ENCODE assay signal across 19 cellular contexts in genomic region chr12:109558374-109559199, GRCh38. TPM values are rescaled to one million over a fixed set of nuclear protein-coding genes. Genes with fewer than 3 reads are reported as not detected.
DNase-seq lines count a peak whose midpoint lies in the region; ATAC-seq, FAIRE-seq and TF ChIP-seq lines count a peak whose summit lies in the region.
"Had no signal": no experiment of that assay in that cellular context is flagged by ENCODE, and none has a peak within 500 bp of the region (broad histone marks: within the 10 kb centered on the region; RNA-seq: fewer than 3 reads in every experiment).

No MANE protein-coding gene starts in this region.

- no peaks in the 10 kb centered on the region for H3K9me2 ChIP-seq in PC-9 (ENCODE audit: insufficient read depth)

- H2BK120ac ChIP-seq in H1 (replicated peaks; ENCODE audit: low read depth, low read length): no peak overlapping the region

- H3K4me1 Mint-ChIP-seq in neural progenitor cell: peaks cover 26% of the 10 kb centered on the region
- H3K4me1 Mint-ChIP-seq in activated T-cell treated with anti-CD3 and anti-CD28 coated beads, Interleukin-2, amount 50 U/mL, for 4 hours (ENCODE audit: low read depth): no peaks in the 10 kb centered on the region

- no peak for ATAC-seq in activated T-cell treated with anti-CD3 and anti-CD28 coated beads, Interleukin-2, amount 50 U/mL, for 4 hours
- ATAC-seq: PC-3 had no signal

- no peak overlapping the region for H2BK15ac ChIP-seq in H1 (ENCODE audit: low read length)

- no peak for TF ChIP-seq EP300 in H1 (IDR thresholded peaks at IDR 0.05; ENCODE audit: borderline replicate concordance in 1 of 2, low read depth in 2 of 2, low read length in 2 of 2)

- no peak overlapping the region for H2AK5ac ChIP-seq in H1 (ENCODE audit: low read depth, low read length)

- H3K4me1 ChIP-seq in BLaER1 (peaks cover 29% of the 10 kb centered on the region), NT2/D1 (ENCODE audit: insufficient read depth, insufficient read length) (peaks cover 3% of the 10 kb centered on the region), H1 (replicated peaks in 1 of 4; ENCODE audit: control insufficient read depth in 3 of 4, insufficient read depth in 4 of 4, low read length in 3 of 4) (peaks cover 0 to 4% (median 0%) of the 10 kb centered on the region in 4 experiments; a peak in 2 of 7 replicates), neural progenitor cell (no peaks in the 10 kb centered on the region), PC-9 (replicated peaks; ENCODE audit: insufficient read depth) (0 out of 2 replicates have a peak, but pooled peaks cover 3% of the 10 kb centered on the region)

- no peak for FAIRE-seq in H1 (lab: Jason Lieb, UNC)
- FAIRE-seq: A204.1 had no signal

- H3K36me3 ChIP-seq in BLaER1: peaks cover 53% of the 10 kb centered on the region
- H3K36me3 ChIP-seq in NT2/D1 (ENCODE audit: insufficient read depth, insufficient read length, low read length): peaks cover 47% of the 10 kb centered on the region
- H3K36me3 ChIP-seq in H1 (ENCODE audit: control insufficient read depth in 2 of 4, insufficient read depth in 4 of 4, low read length in 3 of 4): peaks cover 0 to 13% (median 0%) of the 10 kb centered on the region in 4 experiments; a peak in 4 of 8 replicates
- H3K36me3 ChIP-seq in neural progenitor cell: no peaks in the 10 kb centered on the region
- 0 out of 2 replicates have a peak, but pooled peaks cover 4% of the 10 kb centered on the region for H3K36me3 ChIP-seq in PC-9 (ENCODE audit: low read depth)

- no peak for TF ChIP-seq RAD21 in H1 (IDR thresholded peaks at IDR 0.05 in 1 of 2, conservative IDR thresholded peaks at IDR 0.05 in 1 of 2; ENCODE audit: low read depth in 2 of 2, low read length in 2 of 2)

- DNase-seq in NT2/D1 (ENCODE audit: low read depth, low spot score) (no peak), H1 (ENCODE audit: low read depth in 1 of 2, low spot score in 2 of 2) (no peak), neural progenitor cell (ENCODE audit: low spot score) (no peak), PC-9 (no peak), nucleus accumbens (lab: John Stamatoyannopoulos, UW) (no peak)
- DNase-seq in activated T-cell treated with anti-CD3 and anti-CD28 coated beads, Interleukin-2, amount 50 U/mL, for 4 hours: no peak
- DNase-seq: GF-D8, MM.1S, NCI-H1048, NCI-H1417 treated with DMSO at 0.1 percent for 48 hours, NCI-H187, NCI-H446, NCI-H526 treated with DMSO at 0.1 percent for 48 hours, PC-3, SHP77 treated with DMSO at 0.1 percent for 48 hours had no signal

- no peak overlapping the region for H2BK20ac ChIP-seq in H1 (ENCODE audit: low read length)

- no peaks in the 10 kb centered on the region for H3K79me1 ChIP-seq in H1 (ENCODE audit: low read depth, low read length)

- H3K27ac ChIP-seq in BLaER1 (peak overlapping the region; percentile 30; the same call in 1 of the 2 replicates), H1 (ENCODE audit: low read depth, low read length) (no peak overlapping the region), neural progenitor cell (no peak overlapping the region), PC-9 (no peak overlapping the region)
- H3K27ac ChIP-seq: RWPE1, SK-N-MC had no signal

- H2AFZ ChIP-seq in H1 (ENCODE audit: low read length) (no peak overlapping the region), neural progenitor cell (replicated peaks) (no peak overlapping the region), PC-9 (no peak overlapping the region)

- H3F3A ChIP-seq in neural progenitor cell (ENCODE audit: low read depth): no peaks in the 10 kb centered on the region
- H3F3A ChIP-seq in PC-9 (ENCODE audit: insufficient read depth, low read depth): no peaks in the 10 kb centered on the region

- no peak for TF ChIP-seq CTCF in H1 (IDR thresholded peaks at IDR 0.05; ENCODE audit: control extremely low read depth in 1 of 3, insufficient read depth in 1 of 3, low read depth in 1 of 3, low read length in 3 of 3)
- no peak for TF ChIP-seq CTCF in neural progenitor cell (IDR thresholded peaks at IDR 0.05)
- TF ChIP-seq CTCF in PC-9 (conservative IDR thresholded peaks at IDR 0.05): no peak

- peak overlapping the region; percentile 41; the same call in 1 of the 2 replicates for H3K9ac ChIP-seq in BLaER1
- peak overlapping the region; percentile 6 for H3K9ac ChIP-seq in NT2/D1 (ENCODE audit: insufficient read length, low read depth)
- H3K9ac ChIP-seq in H1 (replicated peaks in 1 of 4; ENCODE audit: extremely low read depth in 1 of 4, low read depth in 3 of 4, low read length in 3 of 4): no peak overlapping the region
- no peak overlapping the region for H3K9ac ChIP-seq in neural progenitor cell

- POLR2A ChIA-PET in H1 (lab: Charles Lee; ENCODE audit: partially characterized antibody) (interaction anchor here (0.7 kb wide), 1 partner anchor 9 kb away, joined by 3 read pairs; no protein-coding TSS in a partner anchor), PC-9 (lab: Charles Lee; ENCODE audit: unreplicated experiment) (no interaction called here)

- intact Hi-C loops in PC-9 (cut with micrococcal nuclease; ENCODE audit: unreplicated experiment): no loop called here

- CTCF ChIA-PET in H1 (lab: Charles Lee; ENCODE audit: partially characterized antibody) (interaction anchor here (0.8 to 0.9 kb wide), 3 partner anchors 97 to 125 kb away, joined by 3 to 4 read pairs (median 3); no protein-coding TSS in a partner anchor), PC-9 (lab: Charles Lee) (no interaction called here)

- no peak overlapping the region for H3K4ac ChIP-seq in H1 (replicated peaks; ENCODE audit: insufficient read length, low read depth, low read length)

- peak overlapping the region; percentile 94 for H3K27ac Mint-ChIP-seq in neural progenitor cell

- no peaks in the 10 kb centered on the region for H4K20me1 ChIP-seq in BLaER1
- H4K20me1 ChIP-seq in H1 (replicated peaks in 1 of 2; ENCODE audit: control insufficient read depth in 1 of 2, insufficient read depth in 2 of 2, low read length in 2 of 2): no peaks in the 10 kb centered on the region
- no peaks in the 10 kb centered on the region for H4K20me1 ChIP-seq in neural progenitor cell (ENCODE audit: low read depth)
- no peaks in the 10 kb centered on the region for H4K20me1 ChIP-seq in PC-9 (ENCODE audit: insufficient read depth)

- no peak overlapping the region for H3K14ac ChIP-seq in H1 (ENCODE audit: insufficient read length)

- H4K8ac ChIP-seq in H1 (ENCODE audit: extremely low read depth, insufficient read depth, low read length): no peak overlapping the region; the same call in none of the 2 replicates

- no peak for TF ChIP-seq POLR2A in H1 (IDR thresholded peaks at IDR 0.05; ENCODE audit: control extremely low read depth in 1 of 2, low read depth in 2 of 2, low read length in 2 of 2)

- H4K91ac ChIP-seq in H1 (replicated peaks; ENCODE audit: insufficient read length, low read length): no peak overlapping the region

- H3K4me3 ChIP-seq in BLaER1 (no peak overlapping the region), NT2/D1 (ENCODE audit: insufficient read length, low read depth) (no peak overlapping the region), H1 (ENCODE audit: extremely low read depth in 1 of 4, insufficient read depth in 2 of 4, low read depth in 3 of 4, low read length in 4 of 4) (no peak overlapping the region), neural progenitor cell (no peak overlapping the region), PC-9 (no peak overlapping the region)
- H3K4me3 ChIP-seq: SK-N-MC had no signal

- H3K23me2 ChIP-seq in H1 (ENCODE audit: low read depth, low read length): no peaks in the 10 kb centered on the region

- H3K79me2 ChIP-seq in H1 (ENCODE audit: control insufficient read depth in 1 of 2, insufficient read depth in 2 of 2, low read length in 2 of 2): no peaks in the 10 kb centered on the region
- no peaks in the 10 kb centered on the region for H3K79me2 ChIP-seq in neural progenitor cell (ENCODE audit: low read depth)
- no peaks in the 10 kb centered on the region for H3K79me2 ChIP-seq in PC-9 (ENCODE audit: low read depth)

- no peaks in the 10 kb centered on the region for H3K9me3 Mint-ChIP-seq in neural progenitor cell
- no peaks in the 10 kb centered on the region for H3K9me3 Mint-ChIP-seq in activated T-cell treated with anti-CD3 and anti-CD28 coated beads, Interleukin-2, amount 50 U/mL, for 4 hours

- 85% methylated on average over 24 of the region's 25 CpGs; no CpG with 5 or more reads in 1 of the 2 experiments for WGBS in H1 (ENCODE audit: extremely low coverage in 1 of 2, insufficient coverage in 1 of 2, insufficient read length in 1 of 2, insufficient replicate concordance in 2 of 2, low coverage in 1 of 2, low lambda C conversion rate in 2 of 2, missing lambda C conversion rate in 1 of 2), 2 experiments

- H3K23ac ChIP-seq in H1 (ENCODE audit: insufficient read length): no peak overlapping the region

- 0 out of 2 replicates have a peak overlapping the region, but pooled peaks have one; percentile 27 for H2BK12ac ChIP-seq in H1 (ENCODE audit: low read depth, low read length)

- no peak overlapping the region for H2BK5ac ChIP-seq in H1 (ENCODE audit: low read depth, low read length)

- H3K4me2 ChIP-seq in BLaER1 (peak overlapping the region; percentile 40), H1 (ENCODE audit: insufficient read depth in 1 of 2, low read depth in 2 of 2, low read length in 2 of 2) (no peak overlapping the region), neural progenitor cell (no peak overlapping the region), PC-9 (no peak overlapping the region)

- BruUV-seq in PC-9 (replicated peaks; lab: Mats Ljungman, UMichigan): no TSS peak

- H3K56ac ChIP-seq in H1 (replicated peaks; ENCODE audit: insufficient read length, low read depth, low read length): no peak overlapping the region

- H4K5ac ChIP-seq in H1 (ENCODE audit: insufficient read length, low read depth, low read length): no peak overlapping the region

- H3K27me3 ChIP-seq in BLaER1 (no peaks in the 10 kb centered on the region), NT2/D1 (ENCODE audit: insufficient read depth, insufficient read length) (no peaks in the 10 kb centered on the region), H1 (replicated peaks in 1 of 4; ENCODE audit: control insufficient read depth in 3 of 4, extremely low read depth in 1 of 4, insufficient read depth in 3 of 4, low read length in 3 of 4) (no peaks in the 10 kb centered on the region; a peak in 1 of 7 replicates), neural progenitor cell (no peaks in the 10 kb centered on the region), PC-9 (ENCODE audit: insufficient read depth, low read depth) (no peaks in the 10 kb centered on the region)

- no peak overlapping the region for H3K4me3 Mint-ChIP-seq in neural progenitor cell
- no peak overlapping the region for H3K4me3 Mint-ChIP-seq in activated T-cell treated with anti-CD3 and anti-CD28 coated beads, Interleukin-2, amount 50 U/mL, for 4 hours

- H3K27me3 Mint-ChIP-seq in neural progenitor cell (ENCODE audit: insufficient read depth, low read depth): peaks cover 10% of the 10 kb centered on the region
- no peaks in the 10 kb centered on the region for H3K27me3 Mint-ChIP-seq in activated T-cell treated with anti-CD3 and anti-CD28 coated beads, Interleukin-2, amount 50 U/mL, for 4 hours (ENCODE audit: low read depth)

- H3K18ac ChIP-seq in H1 (ENCODE audit: extremely low read depth, low read length): no peak overlapping the region

- H3K36me3 Mint-ChIP-seq in neural progenitor cell: peaks cover 17% of the 10 kb centered on the region
- peaks cover 19% of the 10 kb centered on the region for H3K36me3 Mint-ChIP-seq in activated T-cell treated with anti-CD3 and anti-CD28 coated beads, Interleukin-2, amount 50 U/mL, for 4 hours (ENCODE audit: insufficient read depth)

- H3K9me3 ChIP-seq in BLaER1: peaks cover 10% of the 10 kb centered on the region; the same call in 1 of the 2 replicates
- no peaks in the 10 kb centered on the region for H3K9me3 ChIP-seq in NT2/D1 (ENCODE audit: insufficient read depth, low read length)
- no peaks in the 10 kb centered on the region for H3K9me3 ChIP-seq in H1 (ENCODE audit: insufficient read depth in 2 of 2, low read depth in 1 of 2, low read length in 1 of 2)
- no peaks in the 10 kb centered on the region for H3K9me3 ChIP-seq in neural progenitor cell (ENCODE audit: low read depth)
- no peaks in the 10 kb centered on the region for H3K9me3 ChIP-seq in PC-9 (ENCODE audit: insufficient read depth, low read depth)

RNA-seq across cellular contexts. Expression of gene MMAB, which starts 14.7 kb away (rescaled TPM):
- 17.1 and 18.5 TPM in 2 replicates for total RNA-seq in H1 (2021; fragmentation: NEBNext Ultra II Directional; extraction: Animal tissue kit (Norgen Biotek cat#: 25700))
- 12.9 and 14.5 TPM in 2 replicates for polyA plus RNA-seq in H1 (2011; rRNA removed)
- 15.4 TPM for polyA plus RNA-seq in H1 (2011; cell fraction: cytosol; rRNA removed)
- 14.1 TPM for polyA plus RNA-seq in H1 (2011; cell fraction: nucleus; rRNA removed)
- 19.3 to 22.5 TPM (median 21.5 TPM) in 4 replicates for polyA plus RNA-seq in H1 (2012, experiment 1 of 2)
- 24.4 TPM for polyA plus RNA-seq in H1 (2012, experiment 2 of 2)
- polyA plus RNA-seq in H1 (2013, experiment 1 of 2): 13.2 TPM
- 14.4 TPM for polyA plus RNA-seq in H1 (2013, experiment 2 of 2)
- 11.6 and 14.7 TPM in 2 replicates for polyA minus RNA-seq in H1 (2011; rRNA and poly(A)+ RNA removed)
- polyA minus RNA-seq in H1 (2011; cell fraction: cytosol; rRNA and poly(A)+ RNA removed): 11.4 TPM
- 16.3 TPM for polyA minus RNA-seq in H1 (2011; cell fraction: nucleus; rRNA and poly(A)+ RNA removed)
- 24.7 and 34.5 TPM in 2 replicates for total RNA-seq in neural progenitor cell (ENCODE audit: low replicate concordance)
- total RNA-seq in PC-9 (2021): 52.8 and 84.3 TPM in 2 replicates
- total RNA-seq in activated T-cell treated with anti-CD3 and anti-CD28 coated beads, Interleukin-2, amount 50 U/mL, for 4 hours: 10 to 100 TPM; 33.1 to 49.3 (median 38.4) TPM

RNA-seq across cellular contexts. Expression of gene MVK, which starts 15.0 kb away (rescaled TPM):
- total RNA-seq in H1 (2021; fragmentation: NEBNext Ultra II Directional; extraction: Animal tissue kit (Norgen Biotek cat#: 25700)): 15.7 and 17.0 TPM in 2 replicates
- polyA plus RNA-seq in H1 (2011; rRNA removed): 20.9 and 21.5 TPM in 2 replicates
- polyA plus RNA-seq in H1 (2011; cell fraction: cytosol; rRNA removed): 14.7 TPM
- 20.3 TPM for polyA plus RNA-seq in H1 (2011; cell fraction: nucleus; rRNA removed)
- 13.6 to 17.0 TPM (median 14.5 TPM) in 4 replicates for polyA plus RNA-seq in H1 (2012, experiment 1 of 2)
- 12.2 TPM for polyA plus RNA-seq in H1 (2012, experiment 2 of 2)
- 14.5 TPM for polyA plus RNA-seq in H1 (2013, experiment 1 of 2)
- 16.0 TPM for polyA plus RNA-seq in H1 (2013, experiment 2 of 2)
- 11.4 and 17.2 TPM in 2 replicates for polyA minus RNA-seq in H1 (2011; rRNA and poly(A)+ RNA removed)
- polyA minus RNA-seq in H1 (2011; cell fraction: cytosol; rRNA and poly(A)+ RNA removed): 5.5 TPM
- 14.6 TPM for polyA minus RNA-seq in H1 (2011; cell fraction: nucleus; rRNA and poly(A)+ RNA removed)
- total RNA-seq in neural progenitor cell (ENCODE audit: low replicate concordance) (8.3 and 20.1 TPM in 2 replicates), PC-9 (2021) (35.6 and 50.8 TPM in 2 replicates)
- 10 to 100 TPM; 10.2 to 11.4 (median 10.4) TPM for total RNA-seq in activated T-cell treated with anti-CD3 and anti-CD28 coated beads, Interleukin-2, amount 50 U/mL, for 4 hours

Comparison
In these comparisons a context has a peak if more than half of its experiments do, and no peak if none do; other contexts are left out.
1. H3K9ac ChIP-seq: peak in BLaER1 (single experiment) and NT2/D1 (single experiment); none in H1 (0 of 4) and neural progenitor cell (single experiment).